In genomic region chr1:91166106-91166712, GRCh38 we compare ENCODE assay signal across 8 cellular contexts.
DNase-seq lines count a peak whose midpoint lies in the region; ATAC-seq and TF ChIP-seq lines count a peak whose summit lies in the region.

No MANE protein-coding gene starts in this region.

- peak; percentile 71 for ATAC-seq in GM21717 (IDR thresholded peaks at IDR 0.05; ENCODE audit: unreplicated experiment)
- ATAC-seq in right lobe of liver = peak; percentile 81 to 92 (median 86)
- no peak for ATAC-seq in GM21526 (IDR thresholded peaks at IDR 0.05; ENCODE audit: low FRiP score, unreplicated experiment)

- no peaks in the 10 kb centered on the region for H3F3A ChIP-seq in SU-DHL-6 (ENCODE audit: insufficient read depth)

- H3K9ac ChIP-seq in SU-DHL-6 (ENCODE audit: low read length) = no peak overlapping the region
- no peak overlapping the region for H3K9ac ChIP-seq in colonic mucosa (ENCODE audit: low read depth in 2 of 2, low read length in 2 of 2)

- H3K4me2 ChIP-seq in SU-DHL-6 (ENCODE audit: low read depth, low read length, poor library complexity, severe bottlenecking) = no peak overlapping the region

- H3K9me3 ChIP-seq in SU-DHL-6 (ENCODE audit: insufficient read depth, low read length) (no peaks in the 10 kb centered on the region), colonic mucosa (no peaks in the 10 kb centered on the region), right lobe of liver (no peaks in the 10 kb centered on the region), thyroid gland (no peaks in the 10 kb centered on the region)

- peak; percentile 70 for DNase-seq in DMS114 treated with DMSO at 0.1 percent for 48 hours (lab: John Stamatoyannopoulos, UW; ENCODE audit: unreplicated experiment)
- peak; percentile 67 for DNase-seq in NCI-H1092 treated with DMSO at 0.1 percent for 48 hours (lab: John Stamatoyannopoulos, UW)
- DNase-seq in colonic mucosa = peak; percentile 39
- peak; percentile 62 to 72 (median 70) for DNase-seq in right lobe of liver
- DNase-seq in thyroid gland = peak; percentile 57 to 64

- H4K20me1 ChIP-seq in SU-DHL-6 (ENCODE audit: low read depth, low read length) = no peaks in the 10 kb centered on the region

- intact Hi-C loops in colonic mucosa (cut with DNase I) = loop anchor here (5.0 to 10.0 kb wide), 4 partner anchors 116 to 441 kb away; no protein-coding TSS in a partner anchor
- intact Hi-C loops in right lobe of liver (cut with DNase I) = loop anchor here (10.0 kb wide), 2 partner anchors 119 to 451 kb away; partner anchors contain the start of gene BARHL2 (in 1 of the 2)
- intact Hi-C loops in thyroid gland (cut with DNase I) = loop anchor here (10.0 kb wide), 1 partner anchor 441 kb away; no protein-coding TSS in a partner anchor

- H3K4me1 ChIP-seq in colonic mucosa (no peaks in the 10 kb centered on the region), right lobe of liver (no peaks in the 10 kb centered on the region), thyroid gland (peaks cover 0 to 16% of the 10 kb centered on the region in 2 donors)

- H3K9me2 ChIP-seq in SU-DHL-6 (replicated peaks; ENCODE audit: insufficient read depth, low read length) = no peaks in the 10 kb centered on the region

- H3K27ac ChIP-seq in SU-DHL-6 (ENCODE audit: low read depth, low read length) (no peak overlapping the region), colonic mucosa (no peak overlapping the region), right lobe of liver (no peak overlapping the region), thyroid gland (no peak overlapping the region)

- WGBS in right lobe of liver (ENCODE audit: insufficient coverage, low coverage, low lambda C conversion rate, missing lambda C conversion rate) = 11% methylated on average over 6 of the region's 6 CpGs
- WGBS in thyroid gland, 2 donors = 14 to 16% methylated on average over 6 of the region's 6 CpGs

- H3K79me2 ChIP-seq in SU-DHL-6 (ENCODE audit: insufficient read depth, low read length) = no peaks in the 10 kb centered on the region

- peak; percentile 86 for TF ChIP-seq CTCF in SU-DHL-6 (IDR thresholded peaks at IDR 0.05; ENCODE audit: insufficient read depth, low read length, poor library complexity, severe bottlenecking)
- TF ChIP-seq CTCF in colonic mucosa (IDR thresholded peaks at IDR 0.05) = peak; percentile 74
- TF ChIP-seq CTCF in right lobe of liver (IDR thresholded peaks at IDR 0.05) = peak; percentile 81 to 87 (median 84)
- TF ChIP-seq CTCF in thyroid gland (IDR thresholded peaks at IDR 0.05) = peak; percentile 49 to 82 (median 68)

- H3K4me3 ChIP-seq in SU-DHL-6 (ENCODE audit: insufficient read depth, low read length, poor library complexity, severe bottlenecking) (no peak overlapping the region), colonic mucosa (no peak overlapping the region), right lobe of liver (no peak overlapping the region), thyroid gland (replicated peaks in 1 of 3) (no peak overlapping the region)

- H3K27me3 ChIP-seq in SU-DHL-6 (ENCODE audit: low read length) = no peaks in the 10 kb centered on the region
- H3K27me3 ChIP-seq in colonic mucosa = no peaks in the 10 kb centered on the region
- H3K27me3 ChIP-seq in right lobe of liver = no peaks in the 10 kb centered on the region
- no peaks in the 10 kb centered on the region for H3K27me3 ChIP-seq in thyroid gland

- no peak for TF ChIP-seq POLR2A in right lobe of liver (IDR thresholded peaks at IDR 0.05)
- TF ChIP-seq POLR2A in thyroid gland (IDR thresholded peaks at IDR 0.05) = no peak

- H3K36me3 ChIP-seq in SU-DHL-6 (ENCODE audit: low read length) (no peaks in the 10 kb centered on the region), colonic mucosa (no peaks in the 10 kb centered on the region), right lobe of liver (no peaks in the 10 kb centered on the region), thyroid gland (no peaks in the 10 kb centered on the region)

- H2AFZ ChIP-seq in SU-DHL-6 (ENCODE audit: low read depth, low read length, severe bottlenecking) = no peak overlapping the region
